ENCODE assay signal across 7 cellular contexts in genomic region chr13:97141564-97142005, GRCh38.
A peak's percentile ranks its signal among the peaks of the same experiment; 100 is the strongest.
DNase-seq lines count a peak whose midpoint lies in the region; ATAC-seq and TF ChIP-seq lines count a peak whose summit lies in the region.

No MANE protein-coding gene starts in this region.

- no peaks in the 10 kb centered on the region for H3K36me3 Mint-ChIP-seq in neural crest cell (ENCODE audit: low read depth)

- H3K4me3 Mint-ChIP-seq in neural crest cell: peak overlapping the region; percentile 2

- 1 to 2% methylated on average over 5 of the region's 5 CpGs for WGBS in esophagus squamous epithelium, 2 donors

- H3K27ac ChIP-seq in esophagus squamous epithelium (peak overlapping the region in 2 of 4 donors; percentile 49), coronary artery (no peak overlapping the region)

- peaks cover 4 to 40% (median 9%) of the 10 kb centered on the region in 3 donors for H3K4me1 ChIP-seq in esophagus squamous epithelium

- H3K27ac Mint-ChIP-seq in neural crest cell (ENCODE audit: unreplicated experiment): no peak overlapping the region

- no peaks in the 10 kb centered on the region for H3K27me3 ChIP-seq in esophagus squamous epithelium

- H3K27me3 Mint-ChIP-seq in neural crest cell (ENCODE audit: low read depth): no peaks in the 10 kb centered on the region

- H3K9me3 Mint-ChIP-seq in neural crest cell: no peaks in the 10 kb centered on the region

- peaks cover 34% of the 10 kb centered on the region for H3K4me1 Mint-ChIP-seq in neural crest cell

- ATAC-seq in GM21526 (IDR thresholded peaks at IDR 0.05; ENCODE audit: low FRiP score, unreplicated experiment): peak; percentile 78
- ATAC-seq in HG03575 (IDR thresholded peaks at IDR 0.05; ENCODE audit: extremely low read depth, insufficient number of reproducible peaks, low FRiP score, unreplicated experiment): peak; percentile 85

- no peaks in the 10 kb centered on the region for H3K9me3 ChIP-seq in esophagus squamous epithelium

- peak in 1 of 4 donors; percentile 20 for TF ChIP-seq POLR2A in esophagus squamous epithelium (IDR thresholded peaks at IDR 0.05)

- intact Hi-C loops in esophagus squamous epithelium (cut with DNase I): no loop called here

- no peaks in the 10 kb centered on the region for H3K36me3 ChIP-seq in esophagus squamous epithelium

- DNase-seq in GM10266 (ENCODE audit: extremely low spot score): peak; percentile 9
- DNase-seq in RPMI7951 (ENCODE audit: low read depth): peak; percentile 90
- peak; percentile 3 for DNase-seq in esophagus squamous epithelium (lab: John Stamatoyannopoulos, UW)
- peak; percentile 25 for DNase-seq in neural crest cell (ENCODE audit: low read depth, low spot score)
- DNase-seq in coronary artery (ENCODE audit: low spot score): no peak

- H3K4me3 ChIP-seq in esophagus squamous epithelium (peak overlapping the region in 2 of 4 donors; percentile 17 to 51), coronary artery (no peak overlapping the region)

- TF ChIP-seq CTCF in GM10266 (IDR thresholded peaks at IDR 0.05; ENCODE audit: control insufficient read depth, insufficient read depth, low read depth, missing control alignments): no peak
- no peak for TF ChIP-seq CTCF in esophagus squamous epithelium (IDR thresholded peaks at IDR 0.05)
- no peak for TF ChIP-seq CTCF in neural crest cell (conservative IDR thresholded peaks at IDR 0.05)
- TF ChIP-seq CTCF in coronary artery (IDR thresholded peaks at IDR 0.05): no peak
